ENCODE assay signal across 20 cellular contexts in genomic region chr12:104501115-104501514, GRCh38. TPM values are rescaled to one million over a fixed set of nuclear protein-coding genes. Genes with fewer than 3 reads are reported as not detected.
A peak's percentile ranks its signal among the peaks of the same experiment; 100 is the strongest.
DNase-seq lines count a peak whose midpoint lies in the region; ATAC-seq and TF ChIP-seq lines count a peak whose summit lies in the region.
"Had no signal": no experiment of that assay in that cellular context is flagged by ENCODE, and none has a peak within 500 bp of the region (broad histone marks: within the 10 kb centered on the region; RNA-seq: fewer than 3 reads in every experiment).

No MANE protein-coding gene starts in this region.

- H3K36me3 ChIP-seq in Loucy (ENCODE audit: insufficient read depth, low read length) (peaks cover 56% of the 10 kb centered on the region; the same call in 1 of the 2 replicates), lower lobe of right lung (no peaks in the 10 kb centered on the region), Karpas-422 (ENCODE audit: insufficient read depth, low read length) (no peaks in the 10 kb centered on the region)
- H3K36me3 ChIP-seq: BE2C, SJSA1 had no signal

- peaks cover 9% of the 10 kb centered on the region for H3K36me3 Mint-ChIP-seq in stimulated activated naive CD8-positive, alpha-beta T cell treated with anti-CD3 and anti-CD28 coated beads, Interleukin-15, Interleukin-2, amounts not matched to agents 100 ng/mL and 50 ng/mL, for 24 hours (ENCODE audit: low read depth)
- H3K36me3 Mint-ChIP-seq: CD8-positive, alpha-beta T cell had no signal

- no peak overlapping the region for H3K4me3 ChIP-seq in Loucy (ENCODE audit: low read length, poor library complexity, severe bottlenecking)
- no peak overlapping the region for H3K4me3 ChIP-seq in lower lobe of right lung
- no peak overlapping the region for H3K4me3 ChIP-seq in Karpas-422 (ENCODE audit: low read length)
- H3K4me3 ChIP-seq: SJSA1 had no signal

- no peak for DNase-seq in stimulated activated naive CD8-positive, alpha-beta T cell treated with anti-CD3 and anti-CD28 coated beads, Interleukin-15, Interleukin-2, amounts not matched to agents 100 U/mL and 50 U/mL, for 24 hours
- DNase-seq in lower lobe of right lung (no peak), NCI-H82 treated with DMSO at 0.1 percent for 48 hours (lab: John Stamatoyannopoulos, UW; ENCODE audit: unreplicated experiment) (no peak), Karpas-422 (no peak)
- DNase-seq in activated CD8-positive, alpha-beta memory T cell treated with anti-CD3 and anti-CD28 coated beads, Interleukin-2, amount 50 U/mL, for 48 hours, result no peak
- DNase-seq: BE2C; Calu3; CD8-positive, alpha-beta T cell; GDM1; KG1; MV-4-11; NCI-H1105 treated with DMSO at 0.1 percent for 48 hours; NCI-H2029 treated with DMSO at 0.1 percent for 48 hours; NCI-H345; NCI-H524; NCI-H774; OCI-M1 had no signal

- H3K4me2 ChIP-seq in Loucy (ENCODE audit: low read depth, low read length, poor library complexity, severe bottlenecking) (peak overlapping the region; percentile 10), Karpas-422 (ENCODE audit: low read depth, low read length, poor library complexity, severe bottlenecking) (no peak overlapping the region)

- intact Hi-C loops in lower lobe of right lung (cut with DNase I), result no loop called here

- H3K4me1 ChIP-seq in Loucy (ENCODE audit: insufficient read depth, low read length, poor library complexity, severe bottlenecking) (peaks cover 95% of the 10 kb centered on the region), lower lobe of right lung (peaks cover 30% of the 10 kb centered on the region), Karpas-422 (ENCODE audit: low read length) (peaks cover 13% of the 10 kb centered on the region)
- H3K4me1 ChIP-seq: SJSA1 had no signal

- no peaks in the 10 kb centered on the region for H3K9me3 ChIP-seq in Loucy (ENCODE audit: insufficient read depth, low read depth, low read length)
- no peaks in the 10 kb centered on the region for H3K9me3 ChIP-seq in lower lobe of right lung
- H3K9me3 ChIP-seq in Karpas-422 (ENCODE audit: low read length), result no peaks in the 10 kb centered on the region
- H3K9me3 ChIP-seq: BE2C, SJSA1 had no signal

- H2AFZ ChIP-seq in Loucy (ENCODE audit: low read length) (no peak overlapping the region), Karpas-422 (ENCODE audit: low read length) (no peak overlapping the region)

- peaks cover 100% of the 10 kb centered on the region for H3K79me2 ChIP-seq in Loucy (ENCODE audit: insufficient read depth, low read length)
- no peaks in the 10 kb centered on the region for H3K79me2 ChIP-seq in Karpas-422 (ENCODE audit: low read length)

- no peaks in the 10 kb centered on the region for H3K27me3 Mint-ChIP-seq in stimulated activated naive CD8-positive, alpha-beta T cell treated with anti-CD3 and anti-CD28 coated beads, Interleukin-15, Interleukin-2, amounts not matched to agents 100 ng/mL and 50 ng/mL, for 24 hours

- no peaks in the 10 kb centered on the region for H3K27me3 ChIP-seq in Loucy (ENCODE audit: insufficient read depth, low read length, poor library complexity, severe bottlenecking)
- no peaks in the 10 kb centered on the region for H3K27me3 ChIP-seq in lower lobe of right lung (ENCODE audit: low read depth)
- no peaks in the 10 kb centered on the region for H3K27me3 ChIP-seq in Karpas-422 (ENCODE audit: low read length)
- H3K27me3 ChIP-seq: BE2C, SJSA1 had no signal

- H3K27ac ChIP-seq in lower lobe of right lung (no peak overlapping the region), Karpas-422 (ENCODE audit: low read length) (no peak overlapping the region)
- H3K27ac ChIP-seq: SJSA1 had no signal

- H3K9ac ChIP-seq in Loucy (ENCODE audit: low read depth, low read length, poor library complexity, severe bottlenecking) (peak overlapping the region; percentile 14), Karpas-422 (ENCODE audit: low read length) (no peak overlapping the region)

- no peak for ATAC-seq in stimulated activated naive CD8-positive, alpha-beta T cell treated with anti-CD3 and anti-CD28 coated beads, Interleukin-15, Interleukin-2, amounts not matched to agents 100 U/mL and 50 U/mL, for 24 hours
- peak; percentile 32 to 43 for ATAC-seq in lower lobe of right lung
- ATAC-seq: CD8-positive, alpha-beta T cell had no signal

- H3K4me1 Mint-ChIP-seq in stimulated activated naive CD8-positive, alpha-beta T cell treated with anti-CD3 and anti-CD28 coated beads, Interleukin-15, Interleukin-2, amounts not matched to agents 100 ng/mL and 50 ng/mL, for 24 hours (ENCODE audit: low read depth), result peaks cover 93% of the 10 kb centered on the region

- H3K9me3 Mint-ChIP-seq in stimulated activated naive CD8-positive, alpha-beta T cell treated with anti-CD3 and anti-CD28 coated beads, Interleukin-15, Interleukin-2, amounts not matched to agents 100 ng/mL and 50 ng/mL, for 24 hours, result no peaks in the 10 kb centered on the region
- H3K9me3 Mint-ChIP-seq: CD8-positive, alpha-beta T cell had no signal

- H3K27ac Mint-ChIP-seq in stimulated activated naive CD8-positive, alpha-beta T cell treated with anti-CD3 and anti-CD28 coated beads, Interleukin-15, Interleukin-2, amounts not matched to agents 100 ng/mL and 50 ng/mL, for 24 hours, result peak overlapping the region; percentile 69
- H3K27ac Mint-ChIP-seq: CD8-positive, alpha-beta T cell had no signal

- no peaks in the 10 kb centered on the region for H3K9me2 ChIP-seq in Loucy (replicated peaks; ENCODE audit: low read depth, low read length)
- H3K9me2 ChIP-seq in Karpas-422 (replicated peaks; ENCODE audit: insufficient read depth, low read length), result no peaks in the 10 kb centered on the region

- H4K20me1 ChIP-seq in Loucy (ENCODE audit: insufficient read depth, low read length, poor library complexity, severe bottlenecking) (peaks cover 100% of the 10 kb centered on the region), Karpas-422 (ENCODE audit: insufficient read depth, low read depth, low read length) (no peaks in the 10 kb centered on the region)

- no peak overlapping the region for H3K4me3 Mint-ChIP-seq in stimulated activated naive CD8-positive, alpha-beta T cell treated with anti-CD3 and anti-CD28 coated beads, Interleukin-15, Interleukin-2, amounts not matched to agents 100 ng/mL and 50 ng/mL, for 24 hours
- H3K4me3 Mint-ChIP-seq: CD8-positive, alpha-beta T cell had no signal

- peaks cover 9% of the 10 kb centered on the region; the same call in 1 of the 2 replicates for H3F3A ChIP-seq in Loucy (ENCODE audit: low read depth)

- no peak for TF ChIP-seq CTCF in Loucy (conservative IDR thresholded peaks at IDR 0.05; ENCODE audit: low read length)
- no peak for TF ChIP-seq CTCF in lower lobe of right lung (IDR thresholded peaks at IDR 0.05)

RNA-seq across cellular contexts. Expression of gene CHST11, which starts 44.4 kb away (rescaled TPM):
- total RNA-seq in lower lobe of right lung, result 46.2 TPM
- total RNA-seq in Karpas-422 (2014; rRNA removed; shearing (Covaris generic); ENCODE audit: low replicate concordance), result not detected in 2 replicates

Comparison
In these comparisons a context has a peak if more than half of its experiments do, and no peak if none do; other contexts are left out.
1. RNA of gene CHST11, which starts 44.4 kb away (total RNA-seq): 46.2 TPM in lower lobe of right lung (single experiment); not detected in Karpas-422; every median in the first group is over 10 times any median in the second.